In genomic region chr12:132986885-132987225, GRCh38 we compare ENCODE assay signal across 8 cellular contexts. TPM values are rescaled to one million over a fixed set of nuclear protein-coding genes. Genes with fewer than 3 reads are reported as not detected.
A peak's percentile ranks its signal among the peaks of the same experiment; 100 is the strongest.
DNase-seq lines count a peak whose midpoint lies in the region; ATAC-seq and TF ChIP-seq lines count a peak whose summit lies in the region.

No MANE protein-coding gene starts in this region.

- H3K9me3 ChIP-seq in NT2/D1 (ENCODE audit: insufficient read depth, low read length): peaks cover 3% of the 10 kb centered on the region; the same call in 1 of the 2 replicates
- no peaks in the 10 kb centered on the region for H3K9me3 ChIP-seq in effector memory CD4-positive, alpha-beta T cell (ENCODE audit: control insufficient read depth, low read length)

- peaks cover 33% of the 10 kb centered on the region for H3K4me1 Mint-ChIP-seq in activated T-cell treated with anti-CD3 and anti-CD28 coated beads, Interleukin-2, amount 50 U/mL, for 4 hours (ENCODE audit: low read depth)
- H3K4me1 Mint-ChIP-seq in neural crest cell: peaks cover 22% of the 10 kb centered on the region

- H3K36me3 ChIP-seq in NT2/D1 (ENCODE audit: insufficient read depth, insufficient read length, low read length): peaks cover 22% of the 10 kb centered on the region
- H3K36me3 ChIP-seq in effector memory CD4-positive, alpha-beta T cell (ENCODE audit: control insufficient read depth, insufficient read depth, low read length): peaks cover 16% of the 10 kb centered on the region

- peak overlapping the region; percentile 85 for H3K4me3 Mint-ChIP-seq in activated T-cell treated with anti-CD3 and anti-CD28 coated beads, Interleukin-2, amount 50 U/mL, for 4 hours
- peak overlapping the region; percentile 96 for H3K4me3 Mint-ChIP-seq in neural crest cell

- H3K27ac Mint-ChIP-seq in neural crest cell (ENCODE audit: unreplicated experiment): peak overlapping the region; percentile 35

- H3K9me3 Mint-ChIP-seq in activated T-cell treated with anti-CD3 and anti-CD28 coated beads, Interleukin-2, amount 50 U/mL, for 4 hours: peaks cover 20% of the 10 kb centered on the region
- peaks cover 27% of the 10 kb centered on the region for H3K9me3 Mint-ChIP-seq in neural crest cell

- H3K27me3 Mint-ChIP-seq in activated T-cell treated with anti-CD3 and anti-CD28 coated beads, Interleukin-2, amount 50 U/mL, for 4 hours (ENCODE audit: low read depth): no peaks in the 10 kb centered on the region
- no peaks in the 10 kb centered on the region for H3K27me3 Mint-ChIP-seq in neural crest cell (ENCODE audit: low read depth)

- peak overlapping the region; percentile 85 for H3K27ac ChIP-seq in effector memory CD4-positive, alpha-beta T cell (ENCODE audit: insufficient read depth, low read length, poor library complexity, severe bottlenecking)

- H3K4me3 ChIP-seq in NT2/D1 (ENCODE audit: insufficient read length, low read depth): peak overlapping the region; percentile 96
- H3K4me3 ChIP-seq in effector memory CD4-positive, alpha-beta T cell (ENCODE audit: insufficient read depth, low read depth, low read length, poor library complexity, severe bottlenecking): peak overlapping the region; percentile 100

- no peak for DNase-seq in activated T-cell treated with anti-CD3 and anti-CD28 coated beads, Interleukin-2, amount 50 U/mL, for 4 hours
- no peak for DNase-seq in activated T-cell treated with anti-CD3 and anti-CD28 coated beads, Interleukin-2, amount 50 U/mL, for 48 hours
- DNase-seq in NT2/D1 (ENCODE audit: low read depth, low spot score): no peak
- no peak for DNase-seq in effector memory CD4-positive, alpha-beta T cell
- DNase-seq in neural crest cell (ENCODE audit: low read depth, low spot score): no peak
- DNase-seq in COR-L47 (lab: John Stamatoyannopoulos, UW): no peak
- DNase-seq in NCI-H2171 (lab: John Stamatoyannopoulos, UW): no peak
- DNase-seq in NCI-H1694 (lab: John Stamatoyannopoulos, UW): no peak

- no peaks in the 10 kb centered on the region for H3K4me1 ChIP-seq in NT2/D1 (ENCODE audit: insufficient read depth, insufficient read length)
- H3K4me1 ChIP-seq in effector memory CD4-positive, alpha-beta T cell (ENCODE audit: control insufficient read depth, insufficient read depth, low read length, poor library complexity, severe bottlenecking): peaks cover 19% of the 10 kb centered on the region

- no peak for TF ChIP-seq CTCF in neural crest cell (conservative IDR thresholded peaks at IDR 0.05)

- no peaks in the 10 kb centered on the region for H3K27me3 ChIP-seq in NT2/D1 (ENCODE audit: insufficient read depth, insufficient read length)
- no peaks in the 10 kb centered on the region for H3K27me3 ChIP-seq in effector memory CD4-positive, alpha-beta T cell (replicated peaks; ENCODE audit: control insufficient read depth, insufficient read depth, low read length, poor library complexity, severe bottlenecking)

- H3K36me3 Mint-ChIP-seq in activated T-cell treated with anti-CD3 and anti-CD28 coated beads, Interleukin-2, amount 50 U/mL, for 4 hours (ENCODE audit: insufficient read depth): peaks cover 32% of the 10 kb centered on the region
- H3K36me3 Mint-ChIP-seq in neural crest cell (ENCODE audit: low read depth): peaks cover 49% of the 10 kb centered on the region

- peak overlapping the region; percentile 97 for H3K9ac ChIP-seq in NT2/D1 (ENCODE audit: insufficient read length, low read depth)

- peak; percentile 1 to 8 for ATAC-seq in activated T-cell treated with anti-CD3 and anti-CD28 coated beads, Interleukin-2, amount 50 U/mL, for 4 hours

RNA-seq across cellular contexts. Expression of gene ZNF26, which starts 0.7 kb away (rescaled TPM):
- 10 to 100 TPM; 19.4 to 30.2 (median 24.0) TPM for total RNA-seq in activated T-cell treated with anti-CD3 and anti-CD28 coated beads, Interleukin-2, amount 50 U/mL, for 4 hours
- total RNA-seq in neural crest cell: 12.9 and 13.5 TPM in 2 replicates

RNA-seq across cellular contexts. Expression of gene ZNF605, which starts 30.7 kb away (rescaled TPM):
- 1 to 10 TPM; 3.9 to 5.0 (median 4.9) TPM for total RNA-seq in activated T-cell treated with anti-CD3 and anti-CD28 coated beads, Interleukin-2, amount 50 U/mL, for 4 hours
- total RNA-seq in neural crest cell: 19.6 and 22.3 TPM in 2 replicates

RNA-seq across cellular contexts. Expression of gene ZNF84, which starts 50.5 kb away (rescaled TPM):
- 10 to 100 TPM; 11.5 to 15.6 (median 12.5) TPM for total RNA-seq in activated T-cell treated with anti-CD3 and anti-CD28 coated beads, Interleukin-2, amount 50 U/mL, for 4 hours
- 59.7 and 63.4 TPM in 2 replicates for total RNA-seq in neural crest cell
